9 cellular contexts compared by ENCODE assay signal in the genomic region with DNA sequence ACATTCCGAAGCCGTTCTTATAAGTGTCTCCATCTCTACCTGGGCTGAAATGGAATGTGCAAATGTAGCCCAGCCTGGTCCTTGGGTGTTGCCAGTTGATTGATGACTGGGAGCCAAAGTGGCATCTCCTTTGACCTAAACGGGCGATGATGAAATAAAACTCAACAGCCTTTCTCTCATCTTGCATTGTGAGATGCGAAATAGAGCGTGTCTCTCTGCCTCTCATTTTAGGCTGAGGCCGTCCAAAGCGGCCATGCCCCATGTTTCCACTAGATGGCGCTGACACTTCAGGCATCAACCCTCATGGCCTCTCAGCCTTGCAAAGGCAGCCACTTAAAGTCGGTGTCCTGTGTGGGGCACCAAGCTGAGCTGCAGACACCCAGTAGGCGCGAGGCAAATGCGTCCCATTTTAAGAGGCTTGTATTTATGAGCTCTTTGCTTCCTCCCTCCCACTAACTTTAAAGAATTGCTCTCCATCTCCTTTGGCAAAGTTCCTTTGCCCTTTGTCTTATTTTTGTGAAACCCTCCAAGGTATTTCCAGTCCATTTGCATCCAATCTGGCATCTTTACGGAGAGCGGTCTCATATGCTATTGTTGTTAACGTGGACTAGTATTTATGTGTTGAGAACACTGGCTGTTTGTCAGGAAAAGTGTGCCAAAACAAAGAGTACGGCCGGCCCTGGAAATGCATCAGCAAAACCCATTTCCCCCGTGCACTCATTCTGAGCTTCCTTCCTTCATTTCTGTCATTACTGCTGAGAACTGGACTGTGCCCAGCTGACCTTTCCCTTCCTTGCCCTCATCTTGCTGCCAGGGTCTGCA. TPM values are rescaled to one million over a fixed set of nuclear protein-coding genes. Genes with fewer than 3 reads are reported as not detected.
DNase-seq lines count a peak whose midpoint lies in the region; FAIRE-seq and TF ChIP-seq lines count a peak whose summit lies in the region.
"Had no signal": no experiment of that assay in that cellular context is flagged by ENCODE, and none has a peak within 500 bp of the region (broad histone marks: within the 10 kb centered on the region; RNA-seq: fewer than 3 reads in every experiment).

No MANE protein-coding gene starts in this region.

- H3K9ac ChIP-seq in MM.1S (ENCODE audit: low read length) (no peak overlapping the region), trophoblast cell (ENCODE audit: low read length) (no peak overlapping the region)

- TF ChIP-seq CTCF in MM.1S (IDR thresholded peaks at IDR 0.05; ENCODE audit: low read length) = peak; percentile 98
- TF ChIP-seq CTCF in transverse colon (IDR thresholded peaks at IDR 0.05) = peak; percentile 95 to 98 (median 97)

- peaks cover 7% of the 10 kb centered on the region for H3K4me1 Mint-ChIP-seq in activated naive CD4-positive, alpha-beta T cell treated with anti-CD3 and anti-CD28 coated beads for 36 hours (ENCODE audit: low read depth)

- H3K4me1 ChIP-seq in MM.1S (ENCODE audit: low read length) (peaks cover 3% of the 10 kb centered on the region), trophoblast cell (ENCODE audit: control insufficient read depth in 1 of 2, insufficient read depth in 2 of 2, low read length in 2 of 2) (peaks cover 12 to 16% of the 10 kb centered on the region in 2 experiments), transverse colon (peaks cover 0 to 6% (median 3%) of the 10 kb centered on the region in 4 donors)

- no peak overlapping the region for H3K4ac ChIP-seq in trophoblast cell (ENCODE audit: low read depth, low read length)

- intact Hi-C loops in activated naive CD4-positive, alpha-beta T cell treated with anti-CD3 and anti-CD28 coated beads for 36 hours (cut with micrococcal nuclease) = loop anchor here (1.0 kb wide), 8 partner anchors 59 to 318 kb away; partner anchors contain the start of gene HEBP1
- intact Hi-C loops in transverse colon (cut with DNase I; ENCODE audit: low total_unique reads) = loop anchor here (2.0 to 5.0 kb wide), 2 partner anchors 66 to 292 kb away; no protein-coding TSS in a partner anchor

- H2BK12ac ChIP-seq in trophoblast cell (ENCODE audit: low read length) = no peak overlapping the region

- WGBS in trophoblast cell (ENCODE audit: extremely low coverage, insufficient coverage, insufficient read length) = no CpG with 5 or more reads among the region's 19 CpGs
- 29 to 40% methylated on average over 6 to 19 of the region's 19 CpGs for WGBS in transverse colon (ENCODE audit: low coverage in 1 of 2), 2 donors

- H3K14ac ChIP-seq in trophoblast cell (ENCODE audit: low read length) = no peak overlapping the region

- H3K27me3 ChIP-seq in MM.1S (replicated peaks; ENCODE audit: insufficient read depth, low read length) = no peaks in the 10 kb centered on the region
- no peaks in the 10 kb centered on the region for H3K27me3 ChIP-seq in trophoblast cell (ENCODE audit: insufficient read depth, low read length)
- no peaks in the 10 kb centered on the region for H3K27me3 ChIP-seq in transverse colon

- H3K36me3 Mint-ChIP-seq in activated naive CD4-positive, alpha-beta T cell treated with anti-CD3 and anti-CD28 coated beads for 36 hours (ENCODE audit: low read depth) = no peaks in the 10 kb centered on the region

- no peak overlapping the region for H3K23ac ChIP-seq in trophoblast cell (ENCODE audit: low read length)

- FAIRE-seq in H54 (lab: Jason Lieb, UNC) = peak; percentile 57

- H4K20me1 ChIP-seq in MM.1S (ENCODE audit: insufficient read depth, low read length) = no peaks in the 10 kb centered on the region

- H4K12ac ChIP-seq in trophoblast cell (ENCODE audit: low read depth, low read length) = no peak overlapping the region

- H3K9me3 Mint-ChIP-seq in activated naive CD4-positive, alpha-beta T cell treated with anti-CD3 and anti-CD28 coated beads for 36 hours = no peaks in the 10 kb centered on the region

- no peak overlapping the region for H3K4me2 ChIP-seq in MM.1S (ENCODE audit: low read depth, low read length)
- H3K4me2 ChIP-seq in trophoblast cell (ENCODE audit: low read length) = no peak overlapping the region

- H3K27me3 Mint-ChIP-seq in activated naive CD4-positive, alpha-beta T cell treated with anti-CD3 and anti-CD28 coated beads for 36 hours (ENCODE audit: low read depth) = peaks cover 6% of the 10 kb centered on the region

- in situ Hi-C loops in SK-MEL-5 (cut with HindIII; ENCODE audit: low pct_unique_long_range_greater_than_20kb, low sequenced_read_pairs) = no loop called here
- in situ Hi-C loops in transverse colon (cut with MboI; ENCODE audit: low pct_ligation_motif_present in 1 of 4, low pct_unique_long_range_greater_than_20kb in 1 of 4, low sequenced_read_pairs in 3 of 4) = loop anchor here (10.0 kb wide), 3 partner anchors 68 to 308 kb away; no protein-coding TSS in a partner anchor

- no peak for TF ChIP-seq POLR2A in H54 (IDR thresholded peaks at IDR 0.05; ENCODE audit: low read depth, low read length)
- no peak for TF ChIP-seq POLR2A in transverse colon (IDR thresholded peaks at IDR 0.05)

- no peak overlapping the region for H2BK120ac ChIP-seq in trophoblast cell (ENCODE audit: insufficient read depth, low read length, poor library complexity)

- H3K4me3 ChIP-seq in MM.1S (ENCODE audit: low read length) (no peak overlapping the region), trophoblast cell (ENCODE audit: low read depth, low read length) (no peak overlapping the region), transverse colon (no peak overlapping the region)
- H3K4me3 ChIP-seq: skin epidermis had no signal

- H3K9me3 ChIP-seq in MM.1S (replicated peaks; ENCODE audit: insufficient read depth, low read length) (no peaks in the 10 kb centered on the region), trophoblast cell (ENCODE audit: insufficient read depth, low read depth, low read length) (no peaks in the 10 kb centered on the region), transverse colon (no peaks in the 10 kb centered on the region)

- TF ChIP-seq EP300 in transverse colon (IDR thresholded peaks at IDR 0.05; ENCODE audit: low read depth) = no peak

- H2AFZ ChIP-seq in MM.1S (ENCODE audit: low read length) (0 out of 2 replicates have a peak overlapping the region, but pooled peaks have one; percentile 1), trophoblast cell (ENCODE audit: insufficient read depth, low read length, poor library complexity) (no peak overlapping the region)

- H3K27ac Mint-ChIP-seq in activated naive CD4-positive, alpha-beta T cell treated with anti-CD3 and anti-CD28 coated beads for 36 hours = no peak overlapping the region

- CTCF ChIA-PET in activated naive CD4-positive, alpha-beta T cell treated with anti-CD3 and anti-CD28 coated beads for 36 hours (lab: Charles Lee) = interaction anchor here (0.6 to 4.5 kb wide), 35 partner anchors 8 to 788 kb away, joined by 3 to 91 read pairs (median 4); partner anchors contain the start of genes EMP1 and GPRC5A

- no peak overlapping the region for H4K8ac ChIP-seq in trophoblast cell (ENCODE audit: low read depth, low read length)

- H3K79me2 ChIP-seq in MM.1S (ENCODE audit: low read length) = no peaks in the 10 kb centered on the region
- H3K79me2 ChIP-seq in trophoblast cell (ENCODE audit: control insufficient read depth, insufficient read depth, low read length, poor library complexity) = no peaks in the 10 kb centered on the region

- peak; percentile 92 for DNase-seq in ELF-1 (ENCODE audit: low read depth, low spot score)
- peak; percentile 49 for DNase-seq in H54 (ENCODE audit: insufficient read length, low spot score)
- peak; percentile 84 for DNase-seq in MM.1S
- peak; percentile 90 for DNase-seq in SK-MEL-5 (ENCODE audit: low read depth, low spot score)
- peak; percentile 94 for DNase-seq in activated naive CD4-positive, alpha-beta T cell treated with anti-CD3 and anti-CD28 coated beads for 36 hours
- peak; percentile 73 for DNase-seq in glomerular visceral epithelial cell (ENCODE audit: extremely low spot score)
- peak; percentile 87 to 96 for DNase-seq in trophoblast cell
- DNase-seq in transverse colon = peak; percentile 87

- no peak overlapping the region for H2AK5ac ChIP-seq in trophoblast cell (ENCODE audit: low read length)

- H3K9me2 ChIP-seq in MM.1S (replicated peaks; ENCODE audit: insufficient read depth, low read length) = no peaks in the 10 kb centered on the region

- H3F3A ChIP-seq in MM.1S (ENCODE audit: insufficient read depth, low read length) = no peaks in the 10 kb centered on the region

- peak overlapping the region; percentile 47 for H3K18ac ChIP-seq in trophoblast cell (ENCODE audit: low read length)

- H3K36me3 ChIP-seq in MM.1S (replicated peaks; ENCODE audit: insufficient read depth, low read length) (no peaks in the 10 kb centered on the region), trophoblast cell (ENCODE audit: control insufficient read depth in 1 of 2, insufficient read depth in 2 of 2, low read length in 2 of 2) (peaks cover 13 to 32% of the 10 kb centered on the region in 2 experiments), transverse colon (peaks cover 0 to 6% (median 0%) of the 10 kb centered on the region in 4 donors)

- H4K91ac ChIP-seq in trophoblast cell (ENCODE audit: low read depth, low read length) = no peak overlapping the region

- peak overlapping the region; percentile 12 for H2BK5ac ChIP-seq in trophoblast cell (ENCODE audit: low read depth, low read length, poor library complexity)

- H3K27ac ChIP-seq in MM.1S (ENCODE audit: low read length) = no peak overlapping the region
- no peak overlapping the region for H3K27ac ChIP-seq in trophoblast cell (ENCODE audit: low read depth, low read length)
- H3K27ac ChIP-seq in transverse colon = peak overlapping the region in 3 of 4 donors; percentile 5 to 15 (median 12)

- H3K79me1 ChIP-seq in trophoblast cell (ENCODE audit: low read length) = no peaks in the 10 kb centered on the region

- no peak overlapping the region for H3K4me3 Mint-ChIP-seq in activated naive CD4-positive, alpha-beta T cell treated with anti-CD3 and anti-CD28 coated beads for 36 hours

RNA-seq across cellular contexts. Expression of gene GPRC5A, which starts 25.0 kb away (rescaled TPM):
- 13.9 and 17.6 TPM in 2 replicates for total RNA-seq in SK-MEL-5 (2014; rRNA removed; shearing (Covaris generic))
- polyA plus RNA-seq in SK-MEL-5 (2015; cell fraction: cytosol; rRNA removed) = 15.1 and 26.8 TPM in 2 replicates
- polyA plus RNA-seq in SK-MEL-5 (2015; cell fraction: nucleus; rRNA removed) = 5.6 and 9.0 TPM in 2 replicates
- under 1 TPM; 0.24 to 0.64 TPM for total RNA-seq in activated naive CD4-positive, alpha-beta T cell treated with anti-CD3 and anti-CD28 coated beads for 36 hours
- 44.7 and 55.0 TPM in 2 replicates for polyA plus RNA-seq in trophoblast cell (2013)
- total RNA-seq in transverse colon = 100 to 1,000 TPM in 3 of 4 donors, 1 to 10 TPM in 1; 7.0 to 166 (median 116) TPM

RNA-seq across cellular contexts. Expression of gene GPRC5D, which starts 35.6 kb away (rescaled TPM):
- not detected in 2 replicates for total RNA-seq in SK-MEL-5 (2014; rRNA removed; shearing (Covaris generic))
- not detected in 2 replicates for polyA plus RNA-seq in SK-MEL-5 (2015; cell fraction: cytosol; rRNA removed)
- polyA plus RNA-seq in SK-MEL-5 (2015; cell fraction: nucleus; rRNA removed) = not detected in 2 replicates
- not detected for total RNA-seq in activated naive CD4-positive, alpha-beta T cell treated with anti-CD3 and anti-CD28 coated beads for 36 hours
- not detected in 2 replicates for polyA plus RNA-seq in trophoblast cell (2013)
- under 1 TPM in 1 of 4 donors, not detected in 3; 0.48 TPM for total RNA-seq in transverse colon

Comparison
In these comparisons a context has a peak if more than half of its experiments do, and no peak if none do; other contexts are left out.
1. H3K27ac ChIP-seq: peak in transverse colon (3 of 4); none in MM.1S (single experiment) and trophoblast cell (single experiment).
2. Peak in every context shown above with its lines, with median percentiles within 50 percentile points of each other: DNase-seq.